In genomic region chr1:193408782-193409293, GRCh38 we compare ENCODE assay signal across 8 cellular contexts.
DNase-seq lines count a peak whose midpoint lies in the region; ATAC-seq and TF ChIP-seq lines count a peak whose summit lies in the region.

No MANE protein-coding gene starts in this region.

- H3K9me3 ChIP-seq in HEK293 (ENCODE audit: control insufficient read depth, insufficient read depth, low read depth, low read length), result no peaks in the 10 kb centered on the region
- no peaks in the 10 kb centered on the region for H3K9me3 ChIP-seq in esophagus squamous epithelium

- H3K4me1 ChIP-seq in HEK293 (ENCODE audit: control insufficient read depth, insufficient read depth, low read length) (no peaks in the 10 kb centered on the region), esophagus squamous epithelium (peaks cover 0 to 19% (median 0%) of the 10 kb centered on the region in 3 donors)

- POLR2A ChIA-PET in HEK293 (lab: Yijun Ruan, JAX), result no interaction called here

- no peak for TF ChIP-seq CTCF in HEK293 (tag by site-specific recombination; IDR thresholded peaks at IDR 0.05)
- no peak for TF ChIP-seq CTCF in esophagus squamous epithelium (IDR thresholded peaks at IDR 0.05)

- no peaks in the 10 kb centered on the region for H3K27me3 ChIP-seq in esophagus squamous epithelium

- H3K36me3 ChIP-seq in HEK293 (ENCODE audit: control insufficient read depth in 2 of 2, insufficient read depth in 1 of 2, low read length in 2 of 2), result no peaks in the 10 kb centered on the region
- H3K36me3 ChIP-seq in esophagus squamous epithelium, result no peaks in the 10 kb centered on the region

- no peaks in the 10 kb centered on the region for H3K36me3 Mint-ChIP-seq in stimulated activated effector memory CD8-positive, alpha-beta T cell treated with anti-CD3 and anti-CD28 coated beads, Interleukin-12 subunit alpha, Interleukin-12 subunit beta, amount 100 ng/mL, for 72 hours

- CTCF ChIA-PET in HEK293 (lab: Yijun Ruan, JAX), result no interaction called here

- WGBS in esophagus squamous epithelium, 2 donors, result 27 to 35% methylated on average over 9 of the region's 9 CpGs

- DNase-seq in amniotic epithelial cell (ENCODE audit: low read depth), result peak; percentile 99
- DNase-seq in iris pigment epithelial cell (ENCODE audit: low read depth), result peak; percentile 97
- no peak for DNase-seq in stimulated activated effector memory CD8-positive, alpha-beta T cell treated with anti-CD3 and anti-CD28 coated beads, Interleukin-12 subunit alpha, Interleukin-12 subunit beta, amount 100 ng/mL, for 72 hours (ENCODE audit: low spot score in 2 of 2)
- DNase-seq in esophagus squamous epithelium (lab: John Stamatoyannopoulos, UW), result no peak
- DNase-seq in NK-92 treated with Interleukin-12 subunit alpha and Interleukin-12 subunit beta, amount 100 ng/mL, for 24 hours (lab: John Stamatoyannopoulos, UW), result no peak
- no peak for DNase-seq in NCI-H446 (lab: John Stamatoyannopoulos, UW)

- H3K4me3 ChIP-seq in HEK293 (ENCODE audit: low read depth, low read length) (no peak overlapping the region), esophagus squamous epithelium (peak overlapping the region in 1 of 4 donors; percentile 1)

- peak overlapping the region; percentile 67 for H3K27ac Mint-ChIP-seq in stimulated activated effector memory CD8-positive, alpha-beta T cell treated with anti-CD3 and anti-CD28 coated beads, Interleukin-12 subunit alpha, Interleukin-12 subunit beta, amount 100 ng/mL, for 72 hours

- H3K4me1 Mint-ChIP-seq in stimulated activated effector memory CD8-positive, alpha-beta T cell treated with anti-CD3 and anti-CD28 coated beads, Interleukin-12 subunit alpha, Interleukin-12 subunit beta, amount 100 ng/mL, for 72 hours, result peaks cover 33% of the 10 kb centered on the region

- H3K27ac ChIP-seq in HEK293 (ENCODE audit: extremely low read depth, low read depth, low read length) (no peak overlapping the region), esophagus squamous epithelium (peak overlapping the region in 1 of 4 donors; percentile 19)

- no peak for ATAC-seq in stimulated activated effector memory CD8-positive, alpha-beta T cell treated with anti-CD3 and anti-CD28 coated beads, Interleukin-12 subunit alpha, Interleukin-12 subunit beta, amount 100 ng/mL, for 72 hours
- ATAC-seq in HG03442 (IDR thresholded peaks at IDR 0.05; ENCODE audit: unreplicated experiment), result no peak

- H3K4me3 Mint-ChIP-seq in stimulated activated effector memory CD8-positive, alpha-beta T cell treated with anti-CD3 and anti-CD28 coated beads, Interleukin-12 subunit alpha, Interleukin-12 subunit beta, amount 100 ng/mL, for 72 hours, result peak overlapping the region; percentile 34

- intact Hi-C loops in esophagus squamous epithelium (cut with DNase I), result no loop called here

- TF ChIP-seq POLR2A in esophagus squamous epithelium (IDR thresholded peaks at IDR 0.05), result no peak

- H3K9me3 Mint-ChIP-seq in stimulated activated effector memory CD8-positive, alpha-beta T cell treated with anti-CD3 and anti-CD28 coated beads, Interleukin-12 subunit alpha, Interleukin-12 subunit beta, amount 100 ng/mL, for 72 hours, result peaks cover 8% of the 10 kb centered on the region

TF ChIP-seq in HEK293, 187 proteins besides CTCF, POLR2A, EP300 and RAD21:
- TF ChIP-seq KLF17 (tag by site-specific recombination; IDR thresholded peaks at IDR 0.05), result no peak
- peak; percentile 44; the same call in 1 of the 2 replicates for TF ChIP-seq ZNF585B (tag by site-specific recombination; IDR thresholded peaks at IDR 0.05)
- no peak for TF ChIP-seq ZNF785 (tag by site-specific recombination; IDR thresholded peaks at IDR 0.05)

Comparison
In these comparisons a context has a peak if more than half of its experiments do, and no peak if none do; other contexts are left out.
1. DNase-seq: peak in amniotic epithelial cell (single experiment) and iris pigment epithelial cell (single experiment); none in stimulated activated effector memory CD8-positive, alpha-beta T cell treated with anti-CD3 and anti-CD28 coated beads, Interleukin-12 subunit alpha, Interleukin-12 subunit beta, amount 100 ng/mL, for 72 hours (0 of 2), esophagus squamous epithelium (single experiment), NK-92 treated with Interleukin-12 subunit alpha and Interleukin-12 subunit beta, amount 100 ng/mL, for 24 hours (single experiment) and NCI-H446 (0 of 2).